ENCODE assay signal across 10 cellular contexts in genomic region chrX:10617964-10618342, GRCh38. TPM values are rescaled to one million over a fixed set of nuclear protein-coding genes. Genes with fewer than 3 reads are reported as not detected.
DNase-seq lines count a peak whose midpoint lies in the region; ATAC-seq, FAIRE-seq and TF ChIP-seq lines count a peak whose summit lies in the region.
"Had no signal": no experiment of that assay in that cellular context is flagged by ENCODE, and none has a peak within 500 bp of the region (broad histone marks: within the 10 kb centered on the region; RNA-seq: fewer than 3 reads in every experiment).

No MANE protein-coding gene starts in this region.

- DNase-seq in A549 (ENCODE audit: low read depth in 1 of 2, low spot score in 1 of 2) (peak; percentile 52 to 55), HTR-8/SVneo (ENCODE audit: insufficient read length, low spot score) (peak; percentile 25), amniotic epithelial cell (ENCODE audit: low read depth) (peak; percentile 32), kidney tubule cell (ENCODE audit: low spot score) (peak; percentile 82), GM19239 (ENCODE audit: insufficient read length, low spot score) (no peak)
- DNase-seq in activated CD4-positive, CD25-positive, alpha-beta regulatory T cell treated with anti-CD3 and anti-CD28 coated beads, Interleukin-2, amount 50 U/mL, for 72 hours, result no peak
- DNase-seq in activated CD8-positive, alpha-beta T cell treated with anti-CD3 and anti-CD28 coated beads for 36 hours, result no peak
- DNase-seq in T-helper 2 cell treated with Interferon-gamma antibody and Interleukin-4, amounts not matched to agents 5 μg/mL and 100 μg/mL, for 36 hours (ENCODE audit: low spot score), result no peak

- peak; percentile 86 for FAIRE-seq in A549 (lab: Jason Lieb, UNC)
- FAIRE-seq in HTR-8/SVneo (lab: Jason Lieb, UNC), result peak; percentile 71
- no peak for FAIRE-seq in GM19239 (lab: Jason Lieb, UNC)
- FAIRE-seq: colon had no signal

- peaks cover 33% of the 10 kb centered on the region for H3K27me3 Mint-ChIP-seq in activated CD8-positive, alpha-beta T cell treated with anti-CD3 and anti-CD28 coated beads for 36 hours
- H3K27me3 Mint-ChIP-seq in T-helper 2 cell treated with Interferon-gamma antibody and Interleukin-4, amounts not matched to agents 5 μg/mL and 100 μg/mL, for 36 hours (ENCODE audit: low read depth), result peaks cover 44% of the 10 kb centered on the region

- WGBS in A549 (ENCODE audit: missing lambda C conversion rate), result 0% methylated on average over 2 of the region's 3 CpGs

- ATAC-seq in A549, result peak in 1 of 2 experiments; percentile 49; a peak in 3 of 6 replicates
- no peak for ATAC-seq in activated CD8-positive, alpha-beta T cell treated with anti-CD3 and anti-CD28 coated beads for 36 hours
- ATAC-seq: sciatic nerve had no signal

- H3K4me3 Mint-ChIP-seq in activated CD8-positive, alpha-beta T cell treated with anti-CD3 and anti-CD28 coated beads for 36 hours, result no peak overlapping the region
- H3K4me3 Mint-ChIP-seq in T-helper 2 cell treated with Interferon-gamma antibody and Interleukin-4, amounts not matched to agents 5 μg/mL and 100 μg/mL, for 36 hours, result no peak overlapping the region

- TF ChIP-seq POLR2A in A549 (IDR thresholded peaks at IDR 0.05; ENCODE audit: low read length), result no peak

- H3K4me3 ChIP-seq in A549, result peak overlapping the region; percentile 68

- no peaks in the 10 kb centered on the region for H3K9me3 Mint-ChIP-seq in activated CD8-positive, alpha-beta T cell treated with anti-CD3 and anti-CD28 coated beads for 36 hours
- no peaks in the 10 kb centered on the region for H3K9me3 Mint-ChIP-seq in T-helper 2 cell treated with Interferon-gamma antibody and Interleukin-4, amounts not matched to agents 5 μg/mL and 100 μg/mL, for 36 hours

- no peaks in the 10 kb centered on the region for H3K36me3 Mint-ChIP-seq in activated CD8-positive, alpha-beta T cell treated with anti-CD3 and anti-CD28 coated beads for 36 hours (ENCODE audit: low read depth)
- no peaks in the 10 kb centered on the region for H3K36me3 Mint-ChIP-seq in T-helper 2 cell treated with Interferon-gamma antibody and Interleukin-4, amounts not matched to agents 5 μg/mL and 100 μg/mL, for 36 hours (ENCODE audit: low read depth)

- H3K4me2 ChIP-seq in A549, result peak overlapping the region; percentile 96

- POLR2A ChIA-PET in A549 (lab: Yijun Ruan, JAX), result no interaction called here
- POLR2A ChIA-PET in activated CD8-positive, alpha-beta T cell treated with anti-CD3 and anti-CD28 coated beads for 36 hours (lab: Charles Lee), result no interaction called here

- peak overlapping the region; percentile 76 to 95 for H3K27ac ChIP-seq in A549

- H3K9me3 ChIP-seq in A549, result no peaks in the 10 kb centered on the region

- 0 out of 5 replicates have a peak, but pooled peaks of 1 of the 2 experiments have one; percentile 1 for TF ChIP-seq RAD21 in A549 (conservative IDR thresholded peaks at IDR 0.05 in 1 of 2, IDR thresholded peaks at IDR 0.05 in 1 of 2)

- no peak for TF ChIP-seq CTCF in A549 (IDR thresholded peaks at IDR 0.05)
- no peak for TF ChIP-seq CTCF in activated CD8-positive, alpha-beta T cell treated with anti-CD3 and anti-CD28 coated beads for 36 hours (IDR thresholded peaks at IDR 0.05)

- H3K4me1 Mint-ChIP-seq in activated CD8-positive, alpha-beta T cell treated with anti-CD3 and anti-CD28 coated beads for 36 hours (ENCODE audit: low read depth), result peaks cover 7% of the 10 kb centered on the region
- H3K4me1 Mint-ChIP-seq in T-helper 2 cell treated with Interferon-gamma antibody and Interleukin-4, amounts not matched to agents 5 μg/mL and 100 μg/mL, for 36 hours (ENCODE audit: low read depth), result peaks cover 6% of the 10 kb centered on the region

- H3K27ac Mint-ChIP-seq in activated CD8-positive, alpha-beta T cell treated with anti-CD3 and anti-CD28 coated beads for 36 hours, result no peak overlapping the region
- H3K27ac Mint-ChIP-seq in T-helper 2 cell treated with Interferon-gamma antibody and Interleukin-4, amounts not matched to agents 5 μg/mL and 100 μg/mL, for 36 hours, result no peak overlapping the region

- CTCF ChIA-PET in A549 (lab: Yijun Ruan, JAX), result interaction anchor here (1.4 to 6.1 kb wide), 6 partner anchors 14 to 428 kb away, joined by 3 to 42 read pairs (median 14); no protein-coding TSS in a partner anchor
- CTCF ChIA-PET in activated CD8-positive, alpha-beta T cell treated with anti-CD3 and anti-CD28 coated beads for 36 hours (lab: Charles Lee), result interaction anchor here (2.6 kb wide), 1 partner anchor 428 kb away, joined by 16 read pairs; no protein-coding TSS in a partner anchor

- TF ChIP-seq EP300 in A549 (IDR thresholded peaks at IDR 0.05), result no peak

- intact Hi-C loops in activated CD8-positive, alpha-beta T cell treated with anti-CD3 and anti-CD28 coated beads for 36 hours (cut with micrococcal nuclease), result loop anchor here (5.0 kb wide), 1 partner anchor 426 kb away; no protein-coding TSS in a partner anchor

- H3K4me1 ChIP-seq in A549, result peaks cover 47% of the 10 kb centered on the region

TF ChIP-seq in A549, 52 proteins besides CTCF, POLR2A, EP300 and RAD21 (continues in another document):
- TF ChIP-seq REST (IDR thresholded peaks at IDR 0.05) (no peak), FOSB (CRISPR knock-in tag; IDR thresholded peaks at IDR 0.05) (no peak), CHD4 (IDR thresholded peaks at IDR 0.05; ENCODE audit: borderline replicate concordance) (no peak), RFX5 (IDR thresholded peaks at IDR 0.05) (no peak), FOSL2 (IDR thresholded peaks at IDR 0.05) (no peak), FOSL2 (CRISPR knock-in tag; IDR thresholded peaks at IDR 0.05) (peak; percentile 56), TFCP2L1 (CRISPR knock-in tag; IDR thresholded peaks at IDR 0.05) (no peak), PBX3 (IDR thresholded peaks at IDR 0.05) (no peak; the same call in 1 of the 2 replicates), SMC3 (IDR thresholded peaks at IDR 0.05) (no peak), GATA3 (IDR thresholded peaks at IDR 0.05; ENCODE audit: borderline replicate concordance) (peak; percentile 55; the same call in 1 of the 2 replicates), E2F6 (IDR thresholded peaks at IDR 0.05; ENCODE audit: borderline replicate concordance, low read depth) (no peak), HOXA7 (CRISPR knock-in tag; IDR thresholded peaks at IDR 0.05) (no peak), HES2 (IDR thresholded peaks at IDR 0.05) (no peak), RARB (CRISPR knock-in tag; IDR thresholded peaks at IDR 0.05) (no peak), RCOR1 (IDR thresholded peaks at IDR 0.05; ENCODE audit: low read depth, low read length) (no peak), CEBPB (IDR thresholded peaks at IDR 0.05) (0 out of 4 replicates have a peak, but pooled peaks of 1 of the 2 experiments have one; percentile 28), CBX2 (IDR thresholded peaks at IDR 0.05; ENCODE audit: borderline replicate concordance, low read depth) (no peak)

RNA-seq across cellular contexts. Expression of gene MID1, which starts 2.4 kb away (rescaled TPM):
- 106 and 113 TPM in 2 replicates for polyA plus RNA-seq in A549 (2011; rRNA removed)
- 54.5 and 56.8 TPM in 2 replicates for polyA plus RNA-seq in A549 (2012; cell fraction: cytosol; rRNA removed)
- polyA plus RNA-seq in A549 (2012; cell fraction: nucleus; rRNA removed), result 106 and 115 TPM in 2 replicates
- 58.3 to 59.8 TPM (median 59.5 TPM) in 3 replicates for polyA plus RNA-seq in A549 (2017; fragmentation: RNase III; extraction: RNeasy Plus Mini Kit Qiagen cat#74134 plus additional on column Dnase treatment)
- polyA minus RNA-seq in A549 (2011; rRNA and poly(A)+ RNA removed), result 178 and 200 TPM in 2 replicates
- 1 to 10 TPM in 1 of 2 experiments, under 1 TPM in 1; 0.61 to 1.1 TPM for total RNA-seq in activated CD8-positive, alpha-beta T cell treated with anti-CD3 and anti-CD28 coated beads for 36 hours

Comparison
In these comparisons a context has a peak if more than half of its experiments do, and no peak if none do; other contexts are left out.
1. DNase-seq: peak in A549 (2 of 2), HTR-8/SVneo (single experiment), amniotic epithelial cell (single experiment) and kidney tubule cell (single experiment); none in activated CD4-positive, CD25-positive, alpha-beta regulatory T cell treated with anti-CD3 and anti-CD28 coated beads, Interleukin-2, amount 50 U/mL, for 72 hours (single experiment), activated CD8-positive, alpha-beta T cell treated with anti-CD3 and anti-CD28 coated beads for 36 hours (single experiment), T-helper 2 cell treated with Interferon-gamma antibody and Interleukin-4, amounts not matched to agents 5 μg/mL and 100 μg/mL, for 36 hours (single experiment) and GM19239 (single experiment).